ENCODE assay signal across 21 cellular contexts in the genomic region with DNA sequence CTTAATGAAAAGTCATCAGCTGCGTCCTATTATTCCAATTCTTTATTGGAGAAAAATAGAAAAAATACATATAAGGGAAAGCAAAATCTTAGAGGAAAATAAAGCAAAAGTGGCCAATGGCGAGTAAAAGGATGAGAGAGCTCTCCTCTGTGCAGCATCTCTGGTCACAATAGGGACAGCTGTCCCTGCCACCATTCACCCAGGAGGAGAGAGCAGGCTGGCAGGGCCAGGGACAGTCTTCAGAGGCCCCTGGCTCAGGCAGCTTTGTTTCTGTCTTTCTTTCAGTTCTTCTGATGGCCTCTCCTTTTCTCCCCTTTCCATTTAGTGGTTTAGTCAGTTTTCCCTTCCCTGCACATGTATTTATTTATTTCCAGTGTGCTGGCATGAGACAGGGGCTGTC.
"Had no signal": no experiment of that assay in that cellular context is flagged by ENCODE, and none has a peak within 500 bp of the region (broad histone marks: within the 10 kb centered on the region; RNA-seq: fewer than 3 reads in every experiment).

No MANE protein-coding gene starts in this region.

- H3K4me3 ChIP-seq: esophagus squamous epithelium, hepatocyte, left ventricle myocardium inferior, neural progenitor cell, spleen, thoracic aorta, uterus had no signal

- H3K36me3 ChIP-seq: esophagus squamous epithelium, left ventricle myocardium inferior, neural progenitor cell, spleen, thoracic aorta, uterus had no signal

- H3K9me3 ChIP-seq: esophagus squamous epithelium, left ventricle myocardium inferior, spleen, thoracic aorta, uterus had no signal

- DNase-seq: activated CD4-positive, alpha-beta memory T cell treated with anti-CD3 and anti-CD28 coated beads for 36 hours; activated CD4-positive, alpha-beta T cell treated with anti-CD3 and anti-CD28 coated beads for 4 hours; activated CD4-positive, CD25-positive, alpha-beta regulatory T cell; activated CD8-positive, alpha-beta memory T cell treated with anti-CD3 and anti-CD28 coated beads, Interleukin-2, amount 50 U/mL, for 4 hours; activated effector memory CD4-positive, alpha-beta T cell treated with anti-CD3 and anti-CD28 coated beads, Interleukin-2, amount 50 U/mL, for 16 hours; activated naive CD4-positive, alpha-beta T cell treated with anti-CD3 and anti-CD28 coated beads for 36 hours; activated naive CD8-positive, alpha-beta T cell treated with anti-CD3 and anti-CD28 coated beads for 36 hours; activated T-cell treated with anti-CD3 and anti-CD28 coated beads, Interleukin-2, amount 50 U/mL, for 1 hour; effector CD4-positive, alpha-beta T cell; esophagus squamous epithelium; islet precursor cell; left ventricle myocardium inferior; naive thymus-derived CD4-positive, alpha-beta T cell; occipital lobe; right cardiac atrium; spleen; stimulated activated naive CD4-positive, alpha-beta T cell treated with Interleukin-2 at 50 U/mL for 16 hours; uterus had no signal

- H2AFZ ChIP-seq: hepatocyte had no signal

- H3K4me1 ChIP-seq: esophagus squamous epithelium, spleen, uterus had no signal

- ATAC-seq: naive thymus-derived CD4-positive, alpha-beta T cell had no signal

- H3K27ac ChIP-seq: esophagus squamous epithelium, hepatocyte, left ventricle myocardium inferior, neural progenitor cell, spleen, thoracic aorta, uterus had no signal

- H3K79me2 ChIP-seq: hepatocyte had no signal

- H3K9ac ChIP-seq: neural progenitor cell had no signal

- H3K27me3 ChIP-seq: esophagus squamous epithelium, hepatocyte, neural progenitor cell, spleen, uterus had no signal

- H3K4me2 ChIP-seq: hepatocyte, neural progenitor cell had no signal
